In the genomic region with DNA sequence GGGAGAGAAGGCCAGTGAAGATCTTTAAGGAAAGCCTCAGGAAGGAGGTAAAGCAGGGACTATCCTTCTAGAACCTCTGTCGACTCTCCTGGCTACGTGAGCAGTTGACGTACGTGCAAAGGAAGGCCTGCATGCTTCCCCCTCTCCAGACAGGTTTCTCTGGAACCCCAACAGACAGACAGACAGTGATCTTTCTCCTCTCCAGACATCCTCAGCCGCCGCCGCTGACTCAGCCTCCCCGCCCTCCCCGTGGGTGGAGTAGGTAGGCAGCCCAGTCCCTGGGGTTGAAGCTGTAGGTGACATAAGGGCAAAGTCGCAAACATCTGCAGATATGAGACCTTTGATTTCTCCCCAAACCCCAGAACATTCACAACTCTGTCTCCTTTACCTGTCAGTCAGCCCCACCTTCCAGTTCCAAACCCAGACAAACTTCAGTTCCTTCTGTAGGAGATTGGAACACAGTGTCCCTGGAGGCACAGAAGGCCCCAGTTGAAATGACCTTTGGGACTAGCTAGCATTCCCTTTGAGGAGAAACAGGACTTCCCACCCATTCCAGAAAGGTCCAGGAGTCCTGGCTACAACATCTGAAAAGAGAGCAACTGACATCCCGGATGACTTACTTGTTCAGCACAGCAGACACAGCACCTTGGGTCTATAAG, we compare ENCODE assay signal across 9 cellular contexts.
DNase-seq lines count a peak whose midpoint lies in the region; ATAC-seq and TF ChIP-seq lines count a peak whose summit lies in the region.
"Had no signal": no experiment of that assay in that cellular context is flagged by ENCODE, and none has a peak within 500 bp of the region (broad histone marks: within the 10 kb centered on the region; RNA-seq: fewer than 3 reads in every experiment).

No MANE protein-coding gene starts in this region.

- no peak overlapping the region for H3K4me3 ChIP-seq in Peyer's patch
- no peak overlapping the region for H3K4me3 ChIP-seq in esophagus (ENCODE audit: low read depth in 1 of 2, low read length in 2 of 2)

- peaks cover 0 to 40% (median 10%) of the 10 kb centered on the region in 4 donors for H3K4me1 ChIP-seq in Peyer's patch
- peaks cover 0 to 11% of the 10 kb centered on the region in 2 donors for H3K4me1 ChIP-seq in esophagus (ENCODE audit: control insufficient read depth in 2 of 2, insufficient read depth in 2 of 2, low read length in 1 of 2)

- no peaks in the 10 kb centered on the region for H3K27me3 ChIP-seq in Peyer's patch
- no peaks in the 10 kb centered on the region for H3K27me3 ChIP-seq in esophagus (ENCODE audit: control insufficient read depth in 1 of 2, insufficient read depth in 2 of 2, low read length in 2 of 2)

- peak in 1 of 6 experiments; percentile 10 for TF ChIP-seq CTCF in Peyer's patch (IDR thresholded peaks at IDR 0.05)

- no peaks in the 10 kb centered on the region for H3K9me3 ChIP-seq in Peyer's patch
- H3K9me3 ChIP-seq in esophagus (ENCODE audit: control insufficient read depth in 2 of 2, insufficient read depth in 1 of 2, low read depth in 1 of 2, low read length in 1 of 2), result no peaks in the 10 kb centered on the region

- DNase-seq in Peyer's patch (peak in 2 of 3 donors; percentile 91 to 92), NCI-H1417 treated with DMSO at 0.1 percent for 48 hours (lab: John Stamatoyannopoulos, UW) (no peak), dermis blood vessel endothelial cell (no peak)
- DNase-seq in activated CD8-positive, alpha-beta memory T cell treated with anti-CD3 and anti-CD28 coated beads, Interleukin-2, amount 50 U/mL, for 4 hours, result peak; percentile 92
- DNase-seq in stimulated activated CD4-positive, alpha-beta T cell treated with anti-CD3 and anti-CD28 coated beads, Interleukin-4, amount 100 ng/mL, for 48 hours (ENCODE audit: low read depth in 2 of 2), result peak; percentile 37 to 50
- DNase-seq: NCI-H2171 had no signal

- H3K27ac ChIP-seq in Peyer's patch, result peak overlapping the region in 3 of 4 donors; percentile 65 to 93 (median 83)
- H3K27ac ChIP-seq in esophagus (ENCODE audit: low read depth in 2 of 2, low read length in 1 of 2), result peak overlapping the region; percentile 39 to 52

- H3K36me3 ChIP-seq in Peyer's patch (no peaks in the 10 kb centered on the region), esophagus (ENCODE audit: control insufficient read depth in 2 of 2, insufficient read depth in 2 of 2, low read length in 1 of 2) (no peaks in the 10 kb centered on the region)

- ATAC-seq in GM21515 (IDR thresholded peaks at IDR 0.05; ENCODE audit: unreplicated experiment) (no peak), HG02610 (IDR thresholded peaks at IDR 0.05; ENCODE audit: unreplicated experiment) (no peak)

- WGBS in esophagus, 2 donors, result 48 to 52% methylated on average over 11 of the region's 11 CpGs

- peak in 1 of 2 donors; percentile 51 for TF ChIP-seq POLR2A in Peyer's patch (IDR thresholded peaks at IDR 0.05)

Comparison
In these comparisons a context has a peak if more than half of its experiments do, and no peak if none do; other contexts are left out.
1. DNase-seq: peak in Peyer's patch (2 of 3), activated CD8-positive, alpha-beta memory T cell treated with anti-CD3 and anti-CD28 coated beads, Interleukin-2, amount 50 U/mL, for 4 hours (single experiment) and stimulated activated CD4-positive, alpha-beta T cell treated with anti-CD3 and anti-CD28 coated beads, Interleukin-4, amount 100 ng/mL, for 48 hours (2 of 2); none in NCI-H1417 treated with DMSO at 0.1 percent for 48 hours (single experiment) and dermis blood vessel endothelial cell (single experiment).